In the genomic region with DNA sequence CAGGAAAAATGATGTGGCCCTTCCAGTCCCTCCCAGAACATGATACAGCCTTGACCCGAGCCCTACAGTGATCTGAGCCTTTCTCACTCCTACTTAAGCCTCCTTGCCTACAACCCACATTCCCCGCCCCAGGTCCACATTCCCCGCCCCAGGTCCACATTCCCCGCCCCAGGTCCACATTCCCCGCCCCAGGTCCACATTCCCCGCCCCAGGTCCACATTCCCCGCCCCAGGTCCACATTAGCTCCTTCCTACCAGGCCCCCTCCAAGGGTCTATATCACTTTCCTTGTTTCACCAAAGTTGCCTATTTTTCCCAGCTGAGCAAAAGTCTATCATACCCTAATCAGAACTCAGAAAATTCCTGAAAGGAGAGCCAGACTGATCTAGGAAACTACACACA, we compare ENCODE assay signal across 8 cellular contexts. TPM values are rescaled to one million over a fixed set of nuclear protein-coding genes. Genes with fewer than 3 reads are reported as not detected.
DNase-seq lines count a peak whose midpoint lies in the region; ATAC-seq, FAIRE-seq and TF ChIP-seq lines count a peak whose summit lies in the region.
"Not testable (repeated sequence)": the region's sequence is repeated elsewhere in the genome, so short reads cannot be mapped to it uniquely, and the experiment has no call there.

No MANE protein-coding gene starts in this region.

- TF ChIP-seq RAD21 in HepG2 (CRISPR knock-in tag; IDR thresholded peaks at IDR 0.05): not testable (repeated sequence)

- peak overlapping the region; percentile 25; the same call in 1 of the 3 replicates for H3K4me3 Mint-ChIP-seq in GM23338
- H3K4me3 Mint-ChIP-seq in WTC11: not testable (repeated sequence)
- peak overlapping the region; percentile 43 for H3K4me3 Mint-ChIP-seq in activated T-helper 2 cell treated with anti-CD3 and anti-CD28 coated beads, Interferon-gamma antibody, Interleukin-2, Interleukin-4, amounts not matched to agents 10 μg/mL and 5 μg/mL and 100 μg/mL, durations not matched to agents 14 hours and 24 hours and 36 hours (ENCODE audit: low read depth)
- H3K4me3 Mint-ChIP-seq in MCF 10A (ENCODE audit: unreplicated experiment): peak overlapping the region; percentile 21
- H3K4me3 Mint-ChIP-seq in natural killer cell: peak overlapping the region; percentile 75

- not testable (repeated sequence) for H3K9ac ChIP-seq in HepG2 (ENCODE audit: insufficient read depth, low read depth, low read length)

- 0 out of 2 replicates have a peak, but pooled peaks have one; percentile 14 for TF ChIP-seq CTCF in C4-2B (conservative IDR thresholded peaks at IDR 0.05)
- not testable (repeated sequence) for TF ChIP-seq CTCF in GM23338 (conservative IDR thresholded peaks at IDR 0.05; ENCODE audit: low read depth in 2 of 2); WTC11 (IDR thresholded peaks at IDR 0.05); MCF 10A (IDR thresholded peaks at IDR 0.05; ENCODE audit: unreplicated experiment); HepG2 (CRISPR knock-in tag; IDR thresholded peaks at IDR 0.05); natural killer cell (IDR thresholded peaks at IDR 0.05); psoas muscle (IDR thresholded peaks at IDR 0.05)

- H3K9me3 ChIP-seq in HepG2 (ENCODE audit: low read length); psoas muscle: not testable (repeated sequence)

- 2% methylated on average over 6 of the region's 7 CpGs for WGBS in HepG2 (ENCODE audit: low lambda C conversion rate)
- WGBS in psoas muscle, 3 donors: 86 to 91% (median 88%) methylated on average over 4 to 7 of the region's 7 CpGs

- BruUV-seq in MCF 10A (replicated peaks; lab: Mats Ljungman, UMichigan); HepG2 (replicated peaks; lab: Mats Ljungman, UMichigan): not testable (repeated sequence)

- intact Hi-C loops in activated T-helper 2 cell treated with anti-CD3 and anti-CD28 coated beads, Interferon-gamma antibody, Interleukin-2, Interleukin-4, amounts not matched to agents 10 μg/mL and 5 μg/mL and 100 μg/mL, durations not matched to agents 14 hours and 24 hours and 36 hours (cut with micrococcal nuclease): loop anchor here (2.0 kb wide), 1 partner anchor 411 kb away; no protein-coding TSS in a partner anchor
- intact Hi-C loops in MCF 10A (cut with micrococcal nuclease): loop anchor here (2.0 to 5.0 kb wide), 4 partner anchors 297 to 1067 kb away; no protein-coding TSS in a partner anchor
- intact Hi-C loops in HepG2 (cut with micrococcal nuclease; ENCODE audit: unreplicated experiment): not testable (repeated sequence)
- intact Hi-C loops in natural killer cell (cut with micrococcal nuclease): loop anchor here (2.0 kb wide), 1 partner anchor 411 kb away; no protein-coding TSS in a partner anchor
- intact Hi-C loops in psoas muscle (cut with DNase I): loop anchor here (2.0 to 5.0 kb wide), 2 partner anchors 407 to 411 kb away; no protein-coding TSS in a partner anchor

- POLR2A ChIA-PET in WTC11 (lab: Charles Lee): interaction anchor here (0.5 to 0.9 kb wide), 3 partner anchors 10 to 386 kb away, joined by 3 read pairs; no protein-coding TSS in a partner anchor
- POLR2A ChIA-PET in MCF 10A (lab: Yijun Ruan, JAX): interaction anchor here (0.7 to 1.8 kb wide), 6 partner anchors 9 to 431 kb away, joined by 3 to 6 read pairs (median 4); no protein-coding TSS in a partner anchor
- POLR2A ChIA-PET in HepG2 (lab: Yijun Ruan, JAX): not testable (repeated sequence)

- TF ChIP-seq EP300 in HepG2 (IDR thresholded peaks at IDR 0.05; ENCODE audit: low read depth in 2 of 2, low read length in 2 of 2); HepG2 (CRISPR knock-in tag; IDR thresholded peaks at IDR 0.05; ENCODE audit: borderline replicate concordance): not testable (repeated sequence)

- peak; percentile 40 for DNase-seq in GM23338 (ENCODE audit: low spot score)
- DNase-seq in WTC11 (ENCODE audit: low spot score); activated T-helper 2 cell treated with anti-CD3 and anti-CD28 coated beads, Interferon-gamma antibody, Interleukin-2, Interleukin-4, amounts not matched to agents 10 μg/mL and 5 μg/mL and 100 μg/mL, durations not matched to agents 14 hours and 24 hours and 36 hours (ENCODE audit: low spot score); MCF 10A (ENCODE audit: unreplicated experiment); HepG2 (ENCODE audit: low spot score); natural killer cell; psoas muscle: not testable (repeated sequence)

- CTCF ChIA-PET in WTC11 (lab: Charles Lee) (interaction anchor here (0.6 to 8.6 kb wide), 43 partner anchors 9 to 430 kb away, joined by 3 to 110 read pairs (median 5); partner anchors contain the start of gene ASB7), MCF 10A (lab: Yijun Ruan, JAX) (interaction anchor here (0.5 to 5.9 kb wide), 34 partner anchors 9 to 1067 kb away, joined by 3 to 79 read pairs (median 4); partner anchors contain the start of gene CERS3)
- CTCF ChIA-PET in HepG2 (lab: Yijun Ruan, JAX; ENCODE audit: low intra/inter-chr PET ratio, low total read pairs): not testable (repeated sequence)

- peaks cover 30% of the 10 kb centered on the region for H3K27me3 Mint-ChIP-seq in GM23338 (ENCODE audit: insufficient read depth, low read depth, poor library complexity)
- peaks cover 49% of the 10 kb centered on the region for H3K27me3 Mint-ChIP-seq in WTC11 (ENCODE audit: low read depth)
- peaks cover 44% of the 10 kb centered on the region for H3K27me3 Mint-ChIP-seq in activated T-helper 2 cell treated with anti-CD3 and anti-CD28 coated beads, Interferon-gamma antibody, Interleukin-2, Interleukin-4, amounts not matched to agents 10 μg/mL and 5 μg/mL and 100 μg/mL, durations not matched to agents 14 hours and 24 hours and 36 hours (ENCODE audit: low read depth)
- not testable (repeated sequence) for H3K27me3 Mint-ChIP-seq in MCF 10A (ENCODE audit: insufficient read depth, unreplicated experiment)
- H3K27me3 Mint-ChIP-seq in natural killer cell (ENCODE audit: low read depth in 2 of 2): peaks cover 17 to 32% of the 10 kb centered on the region in 2 donors

- not testable (repeated sequence) for H3K9me2 ChIP-seq in GM23338 (ENCODE audit: insufficient read depth)

- H3K4me3 ChIP-seq in GM23338; HepG2 (replicated peaks in 1 of 3; ENCODE audit: insufficient read depth in 1 of 3, low read depth in 2 of 3, low read length in 3 of 3): not testable (repeated sequence)
- H3K4me3 ChIP-seq in psoas muscle: peak overlapping the region; percentile 95

- not testable (repeated sequence) for H4K20me1 ChIP-seq in GM23338 (replicated peaks; ENCODE audit: insufficient read depth); HepG2 (ENCODE audit: insufficient read depth, low read length)

- H2AFZ ChIP-seq in GM23338; HepG2 (ENCODE audit: low read length): not testable (repeated sequence)

- not testable (repeated sequence) for TF ChIP-seq POLR2A in HepG2 (IDR thresholded peaks at IDR 0.05; ENCODE audit: insufficient read depth in 1 of 2, low read depth in 2 of 2, low read length in 2 of 2)

- in situ Hi-C loops in HepG2 (cut with HindIII; ENCODE audit: extremely low pct_ligation_motif_present, low pct_unique_long_range_greater_than_20kb): loop anchor here (10.0 to 25.0 kb wide), 3 partner anchors 45 to 1077 kb away; partner anchors contain the start of gene LRRC28

- not testable (repeated sequence) for H3K36me3 ChIP-seq in GM23338 (ENCODE audit: insufficient read depth); HepG2 (replicated peaks in 1 of 2; ENCODE audit: control insufficient read depth in 1 of 2, insufficient read depth in 2 of 2, low read length in 2 of 2)
- peaks cover 0 to 32% of the 10 kb centered on the region in 2 donors for H3K36me3 ChIP-seq in psoas muscle (ENCODE audit: insufficient read depth in 1 of 2, low read depth in 1 of 2)

- FAIRE-seq in HepG2 (lab: Jason Lieb, UNC): not testable (repeated sequence)

- H3K4me2 ChIP-seq in GM23338: 0 out of 2 replicates have a peak overlapping the region, but pooled peaks have one; percentile 24
- H3K4me2 ChIP-seq in HepG2 (ENCODE audit: low read depth, low read length): not testable (repeated sequence)

- H3K4me1 Mint-ChIP-seq in GM23338 (peaks cover 30% of the 10 kb centered on the region), WTC11 (peaks cover 32% of the 10 kb centered on the region), natural killer cell (peaks cover 18 to 21% of the 10 kb centered on the region in 2 donors)
- H3K4me1 Mint-ChIP-seq in activated T-helper 2 cell treated with anti-CD3 and anti-CD28 coated beads, Interferon-gamma antibody, Interleukin-2, Interleukin-4, amounts not matched to agents 10 μg/mL and 5 μg/mL and 100 μg/mL, durations not matched to agents 14 hours and 24 hours and 36 hours (ENCODE audit: low read depth); MCF 10A (ENCODE audit: insufficient read depth, unreplicated experiment): not testable (repeated sequence)

- H3K36me3 Mint-ChIP-seq in GM23338 (ENCODE audit: low read depth); WTC11; activated T-helper 2 cell treated with anti-CD3 and anti-CD28 coated beads, Interferon-gamma antibody, Interleukin-2, Interleukin-4, amounts not matched to agents 10 μg/mL and 5 μg/mL and 100 μg/mL, durations not matched to agents 14 hours and 24 hours and 36 hours (ENCODE audit: low read depth); MCF 10A (ENCODE audit: insufficient read depth, unreplicated experiment); natural killer cell: not testable (repeated sequence)

- not testable (repeated sequence) for H3K9me3 Mint-ChIP-seq in GM23338; WTC11; activated T-helper 2 cell treated with anti-CD3 and anti-CD28 coated beads, Interferon-gamma antibody, Interleukin-2, Interleukin-4, amounts not matched to agents 10 μg/mL and 5 μg/mL and 100 μg/mL, durations not matched to agents 14 hours and 24 hours and 36 hours; MCF 10A (ENCODE audit: unreplicated experiment); natural killer cell

- H3K27ac Mint-ChIP-seq in GM23338; WTC11; activated T-helper 2 cell treated with anti-CD3 and anti-CD28 coated beads, Interferon-gamma antibody, Interleukin-2, Interleukin-4, amounts not matched to agents 10 μg/mL and 5 μg/mL and 100 μg/mL, durations not matched to agents 14 hours and 24 hours and 36 hours; MCF 10A (ENCODE audit: low read depth, unreplicated experiment); natural killer cell: not testable (repeated sequence)

- not testable (repeated sequence) for H3K79me2 ChIP-seq in GM23338 (replicated peaks; ENCODE audit: insufficient read depth); HepG2 (ENCODE audit: insufficient read depth, low read length)

- H3F3A ChIP-seq in GM23338 (replicated peaks; ENCODE audit: low read depth): not testable (repeated sequence)

- H3K27ac ChIP-seq in C4-2B; GM23338 (ENCODE audit: low read depth); HepG2 (ENCODE audit: extremely low read length, insufficient read depth, low read length); psoas muscle: not testable (repeated sequence)

- H3K4me1 ChIP-seq in GM23338 (ENCODE audit: insufficient read depth); psoas muscle: not testable (repeated sequence)
- H3K4me1 ChIP-seq in HepG2 (ENCODE audit: insufficient read depth, low read length): peaks cover 14% of the 10 kb centered on the region

- H3K27me3 ChIP-seq in GM23338 (ENCODE audit: insufficient read depth) (peaks cover 38% of the 10 kb centered on the region), HepG2 (ENCODE audit: control insufficient read depth in 1 of 2, insufficient read depth in 2 of 2, low read length in 2 of 2) (peaks cover 2 to 31% of the 10 kb centered on the region in 2 experiments)
- not testable (repeated sequence) for H3K27me3 ChIP-seq in psoas muscle (ENCODE audit: insufficient read depth in 3 of 3, low read length in 2 of 3)

- ATAC-seq in GM23338: peak; percentile 8; the same call in 2 of the 3 replicates
- ATAC-seq in WTC11: 0 out of 2 replicates have a peak, but pooled peaks have one; percentile 3
- ATAC-seq in HepG2: peak; percentile 15; the same call in 2 of the 3 replicates
- not testable (repeated sequence) for ATAC-seq in natural killer cell, psoas muscle

RNA-seq across cellular contexts. Expression of gene ADAMTS17, which starts 2.3 kb away (rescaled TPM):
- 0.74 and 3.8 TPM in 2 replicates for total RNA-seq in GM23338 (2014; rRNA removed; shearing (Covaris generic))
- 0.60 and 0.70 TPM in 2 replicates for polyA plus RNA-seq in GM23338 (2016; fragmentation: Nextera tagmentation; extraction: Ambion mirVana)
- total RNA-seq in WTC11 (2021): 1.8 to 2.8 TPM (median 2.2 TPM) in 3 replicates
- 0.28 and 1.1 TPM in 2 replicates for total RNA-seq in activated T-helper 2 cell treated with anti-CD3 and anti-CD28 coated beads, Interferon-gamma antibody, Interleukin-2, Interleukin-4, amounts not matched to agents 10 μg/mL and 5 μg/mL and 100 μg/mL, durations not matched to agents 14 hours and 24 hours and 36 hours
- 4.0 and 7.7 TPM in 2 replicates for total RNA-seq in MCF 10A (2022)
- total RNA-seq in HepG2 (2016; rRNA removed; fragmentation: Illumina TruSeq; extraction: Trizol): 0.02 and 0.36 TPM in 2 replicates
- not detected in 2 replicates for total RNA-seq in HepG2 (2016; cell fraction: cytosol; rRNA removed; fragmentation: Illumina TruSeq; extraction: Trizol; ENCODE audit: low read depth)
- total RNA-seq in HepG2 (2016; cell fraction: insoluble cytoplasmic fraction; rRNA removed; fragmentation: Illumina TruSeq; extraction: Trizol): 0.12 TPM in 1 of 2 replicates, not detected in the other
- total RNA-seq in HepG2 (2016; cell fraction: membrane; rRNA removed; fragmentation: Illumina TruSeq; extraction: Trizol): 0.10 and 0.37 TPM in 2 replicates
- not detected in 2 replicates for total RNA-seq in HepG2 (2016; cell fraction: nucleus; rRNA removed; fragmentation: Illumina TruSeq; extraction: Trizol)
- 0.04 and 0.09 TPM in 2 replicates for polyA plus RNA-seq in HepG2 (2011; rRNA removed)
- polyA plus RNA-seq in HepG2 (2011; cell fraction: cytosol; rRNA removed): 0.03 and 0.04 TPM in 2 replicates
- polyA plus RNA-seq in HepG2 (2011; cell fraction: nucleus; rRNA removed): 0.07 and 0.10 TPM in 2 replicates
- polyA plus RNA-seq in HepG2 (2012): 0.05 and 0.13 TPM in 2 replicates
- polyA plus RNA-seq in HepG2 (2016; cell fraction: cytosol; fragmentation: Illumina TruSeq; extraction: Trizol; ENCODE audit: low read depth): not detected in 2 replicates
- polyA plus RNA-seq in HepG2 (2016; cell fraction: insoluble cytoplasmic fraction; fragmentation: Illumina TruSeq; extraction: Trizol; ENCODE audit: low read depth): 0.04 and 0.19 TPM in 2 replicates
- 0.02 TPM in 1 of 2 replicates, not detected in the other for polyA plus RNA-seq in HepG2 (2016; cell fraction: membrane; fragmentation: Illumina TruSeq; extraction: Trizol; ENCODE audit: low read depth)
- not detected in 2 replicates for polyA plus RNA-seq in HepG2 (2016; cell fraction: nucleus; fragmentation: Illumina TruSeq; extraction: Trizol; ENCODE audit: insufficient read depth, low read depth)
- polyA minus RNA-seq in HepG2 (2011; rRNA and poly(A)+ RNA removed; ENCODE audit: low replicate concordance): 0.34 TPM in 1 of 2 replicates, not detected in the other
- polyA minus RNA-seq in HepG2 (2011; cell fraction: cytosol; rRNA and poly(A)+ RNA removed): not detected in 2 replicates
- polyA minus RNA-seq in HepG2 (2011; cell fraction: nucleus; rRNA and poly(A)+ RNA removed): not detected in 2 replicates
- total RNA-seq in natural killer cell: 1 to 10 TPM; 4.8 to 9.5 (median 5.3) TPM
- 10 to 100 TPM in 3 of 4 donors, 1 to 10 TPM in 1; 4.4 to 93.0 (median 17.7) TPM for total RNA-seq in psoas muscle
- 1 to 10 TPM; 5.7 to 7.2 (median 6.8) TPM for polyA plus RNA-seq in psoas muscle
